ENCODE assay signal across 1 cellular context in the genomic region with DNA sequence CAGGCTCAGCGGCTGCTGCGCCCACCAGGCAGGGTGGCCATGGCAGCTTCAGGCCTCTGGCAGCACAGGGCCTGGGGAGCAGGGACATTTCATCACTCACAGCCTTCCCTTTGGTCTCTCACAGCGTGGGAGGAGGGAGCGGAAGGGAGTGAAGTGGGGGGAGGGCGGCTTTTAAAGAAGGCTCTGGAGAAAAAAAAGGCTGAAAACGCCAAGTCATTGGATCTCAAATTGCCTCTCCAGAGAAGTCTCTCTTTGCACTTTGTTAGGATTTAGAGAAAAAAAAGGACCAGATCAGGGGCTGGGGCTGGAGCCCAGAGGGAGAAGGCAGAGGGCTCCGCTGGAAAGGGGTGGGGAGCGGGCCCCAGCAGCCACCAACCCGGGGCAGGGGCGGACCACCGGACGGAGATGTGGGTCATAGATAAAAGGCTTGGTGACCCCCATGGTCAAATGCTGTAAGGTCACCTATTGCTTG.
TF ChIP-seq lines count a peak whose summit lies in the region.

No MANE protein-coding gene starts in this region.

TF ChIP-seq in IMR-90, 13 proteins besides CTCF, POLR2A, EP300 and RAD21:
- TF ChIP-seq RCOR1 (IDR thresholded peaks at IDR 0.05; ENCODE audit: insufficient replicate concordance, low read length) (no peak), NFE2L2 (IDR thresholded peaks at IDR 0.05; ENCODE audit: low read depth, low read length) (peak; percentile 10; the same call in 1 of the 2 replicates), CHD1 (IDR thresholded peaks at IDR 0.05; ENCODE audit: low read depth, low read length) (no peak)
- TF ChIP-seq, protein P1, sequence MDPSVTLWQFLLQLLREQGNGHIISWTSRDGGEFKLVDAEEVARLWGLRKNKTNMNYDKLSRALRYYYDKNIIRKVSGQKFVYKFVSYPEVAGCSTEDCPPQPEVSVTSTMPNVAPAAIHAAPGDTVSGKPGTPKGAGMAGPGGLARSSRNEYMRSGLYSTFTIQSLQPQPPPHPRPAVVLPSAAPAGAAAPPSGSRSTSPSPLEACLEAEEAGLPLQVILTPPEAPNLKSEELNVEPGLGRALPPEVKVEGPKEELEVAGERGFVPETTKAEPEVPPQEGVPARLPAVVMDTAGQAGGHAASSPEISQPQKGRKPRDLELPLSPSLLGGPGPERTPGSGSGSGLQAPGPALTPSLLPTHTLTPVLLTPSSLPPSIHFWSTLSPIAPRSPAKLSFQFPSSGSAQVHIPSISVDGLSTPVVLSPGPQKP (IDR thresholded peaks at IDR 0.05; ENCODE audit: borderline replicate concordance, low read depth, low read length) = no peak
